In the genomic region with DNA sequence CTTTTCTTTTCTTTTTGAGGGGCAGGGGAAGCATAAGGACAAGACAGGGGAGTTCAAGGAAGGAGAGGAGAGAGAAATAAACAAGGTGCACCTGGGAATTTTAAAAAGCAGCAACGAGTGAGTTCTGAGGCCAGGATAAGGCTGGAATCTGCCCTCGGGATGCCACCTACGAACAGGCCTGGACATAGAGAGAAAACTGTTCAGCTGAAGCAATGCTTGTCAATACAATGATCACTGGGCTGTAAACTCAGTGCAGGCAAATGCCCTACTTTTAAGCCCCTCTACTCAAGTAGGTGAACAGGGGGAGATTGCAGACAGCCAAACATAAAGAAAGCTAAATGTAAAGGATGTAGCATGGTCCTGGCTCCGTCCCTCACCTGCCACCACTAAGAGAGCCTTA, we compare ENCODE assay signal across 35 cellular contexts.
"Had no signal": no experiment of that assay in that cellular context is flagged by ENCODE, and none has a peak within 500 bp of the region (broad histone marks: within the 10 kb centered on the region; RNA-seq: fewer than 3 reads in every experiment).

No MANE protein-coding gene starts in this region.

- H3K27ac ChIP-seq: KMS-11 had no signal

- H3K27me3 ChIP-seq: MG63 had no signal

- H3K4me3 ChIP-seq: MG63 had no signal

- DNase-seq: Karpas-422, Kasumi-1, KBM-7, KG1, MG63, MM.1S, MV-4-11, NCI-H1048, NCI-H1092, NCI-H1092 treated with DMSO at 0.1 percent for 48 hours, NCI-H1105, NCI-H1105 treated with DMSO at 0.1 percent for 48 hours, NCI-H1417, NCI-H1417 treated with DMSO at 0.1 percent for 48 hours, NCI-H1436, NCI-H1436 treated with DMSO at 0.1 percent for 48 hours, NCI-H146, NCI-H1694, NCI-H1694 treated with DMSO at 0.1 percent for 48 hours, NCI-H187, NCI-H187 treated with DMSO at 0.1 percent for 48 hours, NCI-H1930, NCI-H2029, NCI-H2029 treated with DMSO at 0.1 percent for 48 hours, NCI-H2081, NCI-H2081 treated with DMSO at 0.1 percent for 48 hours, NCI-H2107, NCI-H2171, NCI-H2171 treated with DMSO at 0.1 percent for 48 hours, NCI-H2227 treated with DMSO at 0.1 percent for 48 hours, NCI-H226, NCI-H345, NCI-H446, NCI-H446 treated with DMSO at 0.1 percent for 48 hours had no signal

- H3K36me3 ChIP-seq: MG63 had no signal

- H3K9ac ChIP-seq: KMS-11 had no signal

- H3K4me2 ChIP-seq: KMS-11 had no signal

- H3K9me3 ChIP-seq: MG63 had no signal
